Comparison of ENCODE assay signal across 7 cellular contexts in genomic region chr1:81501485-81501884, GRCh38.
DNase-seq lines count a peak whose midpoint lies in the region; ATAC-seq lines count a peak whose summit lies in the region.
"Not testable (repeated sequence)": the region's sequence is repeated elsewhere in the genome, so short reads cannot be mapped to it uniquely, and the experiment has no call there.

No MANE protein-coding gene starts in this region.

- H3K27ac ChIP-seq in neuronal stem cell (replicated peaks; ENCODE audit: low read length): not testable (repeated sequence)

- H3K23ac ChIP-seq in neuronal stem cell (ENCODE audit: low read depth, low read length, poor library complexity): not testable (repeated sequence)

- H3K4me1 Mint-ChIP-seq in T-helper 17 cell; activated T-cell treated with anti-CD3 and anti-CD28 coated beads, Interleukin-2, amount 50 U/mL, for 4 hours (ENCODE audit: low read depth); activated T-helper 17 cell treated with anti-CD3 and anti-CD28 coated beads, Interleukin-2, amount 50 U/mL, for 72 hours; effector memory CD8-positive, alpha-beta T cell (ENCODE audit: low read depth in 2 of 2); stimulated activated naive B cell treated with anti-CD40 and anti-IgM and Interleukin-4, amounts not matched to agents 10 μg/mL and 1 μg/mL and 100 μg/mL, for 72 hours; stimulated activated naive CD8-positive, alpha-beta T cell treated with anti-CD3 and anti-CD28 coated beads, Interleukin-15, amount 100 ng/mL, for 72 hours: not testable (repeated sequence)

- not testable (repeated sequence) for H3K9me3 Mint-ChIP-seq in activated T-cell treated with anti-CD3 and anti-CD28 coated beads, Interleukin-2, amount 50 U/mL, for 4 hours; activated T-helper 17 cell treated with anti-CD3 and anti-CD28 coated beads, Interleukin-2, amount 50 U/mL, for 72 hours; effector memory CD8-positive, alpha-beta T cell; stimulated activated naive B cell treated with anti-CD40 and anti-IgM and Interleukin-4, amounts not matched to agents 10 μg/mL and 1 μg/mL and 100 μg/mL, for 72 hours; stimulated activated naive CD8-positive, alpha-beta T cell treated with anti-CD3 and anti-CD28 coated beads, Interleukin-15, amount 100 ng/mL, for 72 hours

- H3K4me3 Mint-ChIP-seq in T-helper 17 cell; activated T-cell treated with anti-CD3 and anti-CD28 coated beads, Interleukin-2, amount 50 U/mL, for 4 hours; activated T-helper 17 cell treated with anti-CD3 and anti-CD28 coated beads, Interleukin-2, amount 50 U/mL, for 72 hours; effector memory CD8-positive, alpha-beta T cell; stimulated activated naive B cell treated with anti-CD40 and anti-IgM and Interleukin-4, amounts not matched to agents 10 μg/mL and 1 μg/mL and 100 μg/mL, for 72 hours; stimulated activated naive CD8-positive, alpha-beta T cell treated with anti-CD3 and anti-CD28 coated beads, Interleukin-15, amount 100 ng/mL, for 72 hours: not testable (repeated sequence)

- not testable (repeated sequence) for H3K27me3 ChIP-seq in neuronal stem cell (ENCODE audit: control insufficient read depth in 3 of 3, insufficient read depth in 3 of 3, low read depth in 1 of 3, low read length in 3 of 3)

- not testable (repeated sequence) for H2AK5ac ChIP-seq in neuronal stem cell (ENCODE audit: low read depth, low read length)

- H3K4me3 ChIP-seq in neuronal stem cell (ENCODE audit: low read length in 2 of 2): not testable (repeated sequence)

- H2AFZ ChIP-seq in neuronal stem cell (ENCODE audit: low read length): not testable (repeated sequence)

- H3K18ac ChIP-seq in neuronal stem cell (ENCODE audit: low read length): not testable (repeated sequence)

- H2BK15ac ChIP-seq in neuronal stem cell (ENCODE audit: low read length): not testable (repeated sequence)

- H3K14ac ChIP-seq in neuronal stem cell (ENCODE audit: low read length): not testable (repeated sequence)

- not testable (repeated sequence) for H3K27me3 Mint-ChIP-seq in T-helper 17 cell; activated T-cell treated with anti-CD3 and anti-CD28 coated beads, Interleukin-2, amount 50 U/mL, for 4 hours (ENCODE audit: low read depth); activated T-helper 17 cell treated with anti-CD3 and anti-CD28 coated beads, Interleukin-2, amount 50 U/mL, for 72 hours; effector memory CD8-positive, alpha-beta T cell; stimulated activated naive B cell treated with anti-CD40 and anti-IgM and Interleukin-4, amounts not matched to agents 10 μg/mL and 1 μg/mL and 100 μg/mL, for 72 hours; stimulated activated naive CD8-positive, alpha-beta T cell treated with anti-CD3 and anti-CD28 coated beads, Interleukin-15, amount 100 ng/mL, for 72 hours

- not testable (repeated sequence) for DNase-seq in T-helper 17 cell; activated T-cell treated with anti-CD3 and anti-CD28 coated beads, Interleukin-2, amount 50 U/mL, for 4 hours; effector memory CD8-positive, alpha-beta T cell; neuronal stem cell (ENCODE audit: low spot score); stimulated activated naive B cell treated with anti-CD40 and anti-IgM and Interleukin-4, amounts not matched to agents 10 μg/mL and 1 μg/mL and 100 μg/mL, for 72 hours; stimulated activated naive CD8-positive, alpha-beta T cell treated with anti-CD3 and anti-CD28 coated beads, Interleukin-15, amount 100 ng/mL, for 72 hours

- H2BK12ac ChIP-seq in neuronal stem cell (ENCODE audit: low read length): not testable (repeated sequence)

- H3K4ac ChIP-seq in neuronal stem cell (ENCODE audit: low read length): not testable (repeated sequence)

- not testable (repeated sequence) for H3K9ac ChIP-seq in neuronal stem cell (ENCODE audit: low read depth, low read length, poor library complexity)

- not testable (repeated sequence) for H3K36me3 ChIP-seq in neuronal stem cell (replicated peaks in 1 of 2; ENCODE audit: control insufficient read depth in 2 of 2, insufficient read depth in 2 of 2, low read length in 2 of 2)

- peak overlapping the region; percentile 17 for H4K8ac ChIP-seq in neuronal stem cell (ENCODE audit: low read depth, low read length)

- not testable (repeated sequence) for H3K36me3 Mint-ChIP-seq in T-helper 17 cell (ENCODE audit: low read depth); activated T-cell treated with anti-CD3 and anti-CD28 coated beads, Interleukin-2, amount 50 U/mL, for 4 hours (ENCODE audit: insufficient read depth); activated T-helper 17 cell treated with anti-CD3 and anti-CD28 coated beads, Interleukin-2, amount 50 U/mL, for 72 hours (ENCODE audit: low read depth); effector memory CD8-positive, alpha-beta T cell (ENCODE audit: insufficient read depth); stimulated activated naive B cell treated with anti-CD40 and anti-IgM and Interleukin-4, amounts not matched to agents 10 μg/mL and 1 μg/mL and 100 μg/mL, for 72 hours

- not testable (repeated sequence) for H2BK120ac ChIP-seq in neuronal stem cell (ENCODE audit: low read depth, low read length)

- peak; percentile 32 for ATAC-seq in T-helper 17 cell
- peak; percentile 51 to 59 for ATAC-seq in activated T-cell treated with anti-CD3 and anti-CD28 coated beads, Interleukin-2, amount 50 U/mL, for 4 hours
- peak; percentile 61 for ATAC-seq in activated T-helper 17 cell treated with anti-CD3 and anti-CD28 coated beads, Interleukin-2, amount 50 U/mL, for 72 hours (replicated peaks)
- peak; percentile 56 for ATAC-seq in effector memory CD8-positive, alpha-beta T cell (replicated peaks)
- ATAC-seq in stimulated activated naive B cell treated with anti-CD40 and anti-IgM and Interleukin-4, amounts not matched to agents 10 μg/mL and 1 μg/mL and 100 μg/mL, for 72 hours (replicated peaks): peak; percentile 38 to 48
- peak; percentile 69 for ATAC-seq in stimulated activated naive CD8-positive, alpha-beta T cell treated with anti-CD3 and anti-CD28 coated beads, Interleukin-15, amount 100 ng/mL, for 72 hours

- H3K4me2 ChIP-seq in neuronal stem cell (ENCODE audit: insufficient read depth, low read length, poor library complexity, severe bottlenecking): not testable (repeated sequence)

- H2BK5ac ChIP-seq in neuronal stem cell (ENCODE audit: low read length): not testable (repeated sequence)

- not testable (repeated sequence) for H3K79me1 ChIP-seq in neuronal stem cell (ENCODE audit: low read depth, low read length)

- H4K91ac ChIP-seq in neuronal stem cell (ENCODE audit: low read depth, low read length, poor library complexity): not testable (repeated sequence)

- not testable (repeated sequence) for H3K9me3 ChIP-seq in T-helper 17 cell (ENCODE audit: control insufficient read depth, low read length, poor library complexity, severe bottlenecking); neuronal stem cell (replicated peaks in 1 of 2; ENCODE audit: control insufficient read depth in 2 of 2, insufficient read depth in 1 of 2, low read depth in 1 of 2, low read length in 2 of 2)

- no CpG with 5 or more reads among the region's 15 CpGs for WGBS in neuronal stem cell (ENCODE audit: extremely low coverage in 2 of 2, insufficient read length in 2 of 2, insufficient replicate concordance in 1 of 2), 2 donors

- not testable (repeated sequence) for H3K4me1 ChIP-seq in neuronal stem cell (ENCODE audit: control insufficient read depth in 2 of 2, insufficient read depth in 1 of 2, low read depth in 1 of 2, low read length in 2 of 2)

- not testable (repeated sequence) for H3K27ac Mint-ChIP-seq in T-helper 17 cell; activated T-helper 17 cell treated with anti-CD3 and anti-CD28 coated beads, Interleukin-2, amount 50 U/mL, for 72 hours; effector memory CD8-positive, alpha-beta T cell; stimulated activated naive B cell treated with anti-CD40 and anti-IgM and Interleukin-4, amounts not matched to agents 10 μg/mL and 1 μg/mL and 100 μg/mL, for 72 hours; stimulated activated naive CD8-positive, alpha-beta T cell treated with anti-CD3 and anti-CD28 coated beads, Interleukin-15, amount 100 ng/mL, for 72 hours
